ENCODE assay signal across 19 cellular contexts in the genomic region with DNA sequence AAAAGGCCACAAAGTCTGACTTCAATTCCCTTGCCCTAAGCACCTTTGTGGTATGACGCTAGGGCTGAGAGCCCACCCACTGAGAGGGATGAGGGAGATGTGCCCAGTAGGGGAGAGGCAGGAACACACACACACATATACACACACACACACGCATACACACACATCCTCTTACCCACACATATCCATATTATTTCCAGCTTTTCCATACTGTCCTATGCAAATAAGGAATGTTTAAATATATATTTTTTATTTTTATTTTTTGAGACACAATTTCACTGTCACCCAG. TPM values are rescaled to one million over a fixed set of nuclear protein-coding genes. Genes with fewer than 3 reads are reported as not detected.
DNase-seq lines count a peak whose midpoint lies in the region; ATAC-seq and TF ChIP-seq lines count a peak whose summit lies in the region.
"Had no signal": no experiment of that assay in that cellular context is flagged by ENCODE, and none has a peak within 500 bp of the region (broad histone marks: within the 10 kb centered on the region; RNA-seq: fewer than 3 reads in every experiment).

No MANE protein-coding gene starts in this region.

- H3K4me2 ChIP-seq in osteoblast (ENCODE audit: insufficient read depth, low read length), result no peak overlapping the region

- no peaks in the 10 kb centered on the region for H3K9me3 ChIP-seq in SJSA1 (replicated peaks)
- H3K9me3 ChIP-seq in osteoblast (ENCODE audit: low read depth, low read length), result no peaks in the 10 kb centered on the region
- no peaks in the 10 kb centered on the region for H3K9me3 ChIP-seq in upper lobe of left lung
- H3K9me3 ChIP-seq: BE2C, HAP-1 had no signal

- TF ChIP-seq CTCF in fibroblast of mammary gland (conservative IDR thresholded peaks at IDR 0.05; ENCODE audit: control insufficient read depth, insufficient read depth, low read depth, low read length) (no peak), osteoblast (IDR thresholded peaks at IDR 0.05; ENCODE audit: extremely low read depth, low read depth, low read length) (no peak), upper lobe of left lung (IDR thresholded peaks at IDR 0.05) (no peak)

- no peak overlapping the region for H2AFZ ChIP-seq in osteoblast (ENCODE audit: low read length)

- no peak for TF ChIP-seq POLR2A in upper lobe of left lung (IDR thresholded peaks at IDR 0.05)

- TF ChIP-seq EP300 in upper lobe of left lung (IDR thresholded peaks at IDR 0.05), result no peak

- ATAC-seq in HG02840 (IDR thresholded peaks at IDR 0.05; ENCODE audit: low FRiP score, unreplicated experiment) (no peak), upper lobe of left lung (ENCODE audit: low FRiP score in 2 of 2) (no peak)

- no peaks in the 10 kb centered on the region for H3K36me3 ChIP-seq in SJSA1
- no peaks in the 10 kb centered on the region for H3K36me3 ChIP-seq in osteoblast (ENCODE audit: insufficient read depth, low read length)
- H3K36me3 ChIP-seq in upper lobe of left lung, result peaks cover 0 to 3% (median 0%) of the 10 kb centered on the region in 4 donors
- H3K36me3 ChIP-seq: BE2C, HAP-1 had no signal

- DNase-seq in H4 (ENCODE audit: low spot score) (peak; percentile 57), SJSA1 (ENCODE audit: low read depth in 1 of 2, low spot score in 2 of 2) (peak; percentile 79 to 85), fibroblast of mammary gland (ENCODE audit: low read depth) (peak; percentile 25), osteoblast (ENCODE audit: insufficient read length, low spot score, missing footprints) (peak; percentile 34), upper lobe of left lung (no peak), iPS-NIHi11 (ENCODE audit: low spot score) (no peak)
- DNase-seq: BE2C; CD4-positive, CD25-positive, alpha-beta regulatory T cell; COR-L47; GDM1; NCI-H1105 treated with DMSO at 0.1 percent for 48 hours; NCI-H1694; NCI-H2081 treated with DMSO at 0.1 percent for 48 hours; NCI-H748 treated with DMSO at 0.1 percent for 48 hours; NK-92 treated with Interleukin-12 subunit alpha and Interleukin-12 subunit beta, amount 100 ng/mL, for 24 hours; Right ventricle myocardium superior had no signal

- H3K4me3 ChIP-seq in SJSA1 (no peak overlapping the region), fibroblast of mammary gland (ENCODE audit: control insufficient read depth, low read depth, low read length) (no peak overlapping the region), osteoblast (ENCODE audit: insufficient read depth, low read length) (no peak overlapping the region), upper lobe of left lung (no peak overlapping the region)
- H3K4me3 ChIP-seq: HAP-1 had no signal

- WGBS in upper lobe of left lung, 2 donors, result 67 to 82% methylated on average over 2 of the region's 2 CpGs

- no peaks in the 10 kb centered on the region for H4K20me1 ChIP-seq in osteoblast (ENCODE audit: insufficient read depth, low read length)

- H3K4me1 ChIP-seq in SJSA1 (replicated peaks), result peaks cover 15% of the 10 kb centered on the region
- no peaks in the 10 kb centered on the region for H3K4me1 ChIP-seq in osteoblast (ENCODE audit: insufficient read depth, low read length)
- peaks cover 0 to 10% (median 0%) of the 10 kb centered on the region in 4 donors for H3K4me1 ChIP-seq in upper lobe of left lung
- H3K4me1 ChIP-seq: HAP-1 had no signal

- H3K79me2 ChIP-seq in osteoblast (ENCODE audit: insufficient read depth, low read length), result no peaks in the 10 kb centered on the region

- H3K27ac ChIP-seq in SJSA1, result no peak overlapping the region
- H3K27ac ChIP-seq in osteoblast (ENCODE audit: low read depth, low read length), result no peak overlapping the region
- H3K27ac ChIP-seq in upper lobe of left lung, result no peak overlapping the region

- no peaks in the 10 kb centered on the region for H3K27me3 ChIP-seq in SJSA1 (replicated peaks)
- no peaks in the 10 kb centered on the region for H3K27me3 ChIP-seq in osteoblast (ENCODE audit: insufficient read depth, low read length)
- H3K27me3 ChIP-seq in upper lobe of left lung, result no peaks in the 10 kb centered on the region
- H3K27me3 ChIP-seq: BE2C had no signal

RNA-seq across cellular contexts. Expression of a gene that starts 3.0 kb away (rescaled TPM):
- 0.19 TPM in 1 of 2 replicates, not detected in the other for total RNA-seq in H4 (2014; rRNA removed; shearing (Covaris generic))
- not detected in 2 replicates for total RNA-seq in SJSA1 (2014; rRNA removed; shearing (Covaris generic))
- total RNA-seq in osteoblast, result not detected in 2 replicates
- 100 to 1,000 TPM in 1 of 6 donors, 10 to 100 TPM in 5; 58.7 to 123 (median 88.9) TPM for total RNA-seq in upper lobe of left lung
- total RNA-seq: NCI-H460, Right ventricle myocardium superior had no signal

RNA-seq across cellular contexts. Expression of a gene that starts 9.4 kb away (rescaled TPM):
- 66.7 and 84.8 TPM in 2 replicates for total RNA-seq in H4 (2014; rRNA removed; shearing (Covaris generic))
- total RNA-seq in SJSA1 (2014; rRNA removed; shearing (Covaris generic)), result 49.0 and 55.8 TPM in 2 replicates
- 36.6 and 40.1 TPM in 2 replicates for total RNA-seq in osteoblast
- total RNA-seq in upper lobe of left lung, result 10 to 100 TPM; 35.6 to 84.5 (median 68.8) TPM

RNA-seq across cellular contexts. Expression of a gene that starts 10.3 kb away (rescaled TPM):
- 23.0 and 24.4 TPM in 2 replicates for total RNA-seq in H4 (2014; rRNA removed; shearing (Covaris generic))
- total RNA-seq in SJSA1 (2014; rRNA removed; shearing (Covaris generic)), result 11.4 and 18.2 TPM in 2 replicates
- total RNA-seq in osteoblast, result 10.6 and 13.0 TPM in 2 replicates
- total RNA-seq in upper lobe of left lung, result 10 to 100 TPM; 22.2 to 39.8 (median 24.5) TPM

RNA-seq across cellular contexts. Expression of a gene that starts 18.3 kb away (rescaled TPM):
- total RNA-seq in H4 (2014; rRNA removed; shearing (Covaris generic)), result 2.8 and 4.5 TPM in 2 replicates
- 0.13 and 1.1 TPM in 2 replicates for total RNA-seq in SJSA1 (2014; rRNA removed; shearing (Covaris generic))
- total RNA-seq in osteoblast, result 0.88 and 1.1 TPM in 2 replicates
- total RNA-seq in upper lobe of left lung, result 1 to 10 TPM in 2 of 6 donors, under 1 TPM in 3, not detected in 1; 0.26 to 2.0 (median 1.00) TPM
- total RNA-seq: CD4-positive, CD25-positive, alpha-beta regulatory T cell had no signal

RNA-seq across cellular contexts. Expression of a gene that starts 43.2 kb away (rescaled TPM):
- 874 and 1,103 TPM in 2 replicates for total RNA-seq in H4 (2014; rRNA removed; shearing (Covaris generic))
- 507 and 546 TPM in 2 replicates for total RNA-seq in SJSA1 (2014; rRNA removed; shearing (Covaris generic))
- total RNA-seq in osteoblast, result 332 and 415 TPM in 2 replicates
- 100 to 1,000 TPM in 5 of 6 donors, 10 to 100 TPM in 1; 66.0 to 395 (median 228) TPM for total RNA-seq in upper lobe of left lung

Comparison
In these comparisons a context has a peak if more than half of its experiments do, and no peak if none do; other contexts are left out.
1. DNase-seq: peak in H4 (single experiment), SJSA1 (2 of 2), fibroblast of mammary gland (single experiment) and osteoblast (single experiment); none in upper lobe of left lung (0 of 2) and iPS-NIHi11 (single experiment).
2. RNA of a gene that starts 3.0 kb away (total RNA-seq): 58.7 to 123 TPM in upper lobe of left lung; 0.19 TPM in H4, not detected in SJSA1 and not detected in osteoblast; every median in the first group is over 10 times any median in the second.